ENCODE assay signal across 25 cellular contexts in genomic region chr3:50204052-50204803, GRCh38. TPM values are rescaled to one million over a fixed set of nuclear protein-coding genes. Genes with fewer than 3 reads are reported as not detected.
DNase-seq lines count a peak whose midpoint lies in the region; ATAC-seq, FAIRE-seq and TF ChIP-seq lines count a peak whose summit lies in the region.
"Had no signal": no experiment of that assay in that cellular context is flagged by ENCODE, and none has a peak within 500 bp of the region (broad histone marks: within the 10 kb centered on the region; RNA-seq: fewer than 3 reads in every experiment).

No MANE protein-coding gene starts in this region.

- peak overlapping the region; percentile 96 for H3K4me2 ChIP-seq in neural progenitor cell

- H3K4me1 ChIP-seq in Caco-2, result peaks cover 17% of the 10 kb centered on the region; the same call in 1 of the 2 replicates
- H3K4me1 ChIP-seq in neural progenitor cell, result peaks cover 12% of the 10 kb centered on the region
- H3K4me1 ChIP-seq: foreskin keratinocyte had no signal

- H3K4me3 Mint-ChIP-seq in Caco-2 (ENCODE audit: unreplicated experiment) (peak overlapping the region; percentile 13), glutamatergic neuron (ENCODE audit: unreplicated experiment) (peak overlapping the region; percentile 42), neural progenitor cell (peak overlapping the region; percentile 65), Calu3 (ENCODE audit: low read depth, unreplicated experiment) (no peak overlapping the region)
- H3K4me3 Mint-ChIP-seq in naive thymus-derived CD8-positive, alpha-beta T cell, result peak overlapping the region in 2 of 10 donors; percentile 44 to 56
- H3K4me3 Mint-ChIP-seq: activated CD4-positive, alpha-beta T cell treated with anti-CD3 and anti-CD28 coated beads for 36 hours had no signal

- CTCF ChIA-PET in Caco-2 (lab: Charles Lee), result interaction anchor here (1.0 to 2.4 kb wide), 3 partner anchors 8 to 9 kb away, joined by 3 to 7 read pairs (median 6); no protein-coding TSS in a partner anchor
- CTCF ChIA-PET in Calu3 (lab: Charles Lee), result interaction anchor here (1.1 to 1.2 kb wide), 2 partner anchors 22 kb away, joined by 3 to 4 read pairs; no protein-coding TSS in a partner anchor

- H3K36me3 ChIP-seq in Caco-2 (ENCODE audit: control insufficient read depth, insufficient read depth, low read length) (no peaks in the 10 kb centered on the region), neural progenitor cell (no peaks in the 10 kb centered on the region)
- H3K36me3 ChIP-seq: brain microvascular endothelial cell, left lung, Peyer's patch, suprapubic skin had no signal

- no peaks in the 10 kb centered on the region for H3K27me3 ChIP-seq in Caco-2 (replicated peaks; ENCODE audit: control insufficient read depth, insufficient read depth, low read length)
- peaks cover 41% of the 10 kb centered on the region for H3K27me3 ChIP-seq in neural progenitor cell

- no peaks in the 10 kb centered on the region for H3K79me2 ChIP-seq in neural progenitor cell (ENCODE audit: low read depth)

- no peak overlapping the region for H3K27ac ChIP-seq in neural progenitor cell
- H3K27ac ChIP-seq: brain microvascular endothelial cell, epithelial cell of prostate, foreskin keratinocyte, left lung, Peyer's patch, suprapubic skin had no signal

- no peak for TF ChIP-seq CTCF in Caco-2 (IDR thresholded peaks at IDR 0.05; ENCODE audit: insufficient read depth in 1 of 2, low read depth in 1 of 2, low read length in 1 of 2, severe bottlenecking in 1 of 2, unreplicated experiment in 1 of 2)
- no peak for TF ChIP-seq CTCF in glutamatergic neuron (IDR thresholded peaks at IDR 0.05; ENCODE audit: partially characterized antibody, unreplicated experiment)
- TF ChIP-seq CTCF in neural progenitor cell (IDR thresholded peaks at IDR 0.05), result no peak
- no peak for TF ChIP-seq CTCF in Calu3 (IDR thresholded peaks at IDR 0.05; ENCODE audit: unreplicated experiment)

- DNase-seq in Caco-2, result no peak
- peak; percentile 43 for DNase-seq in NCI-H82 treated with DMSO at 0.1 percent for 48 hours (lab: John Stamatoyannopoulos, UW; ENCODE audit: unreplicated experiment)
- DNase-seq in glutamatergic neuron, result no peak
- DNase-seq in neural progenitor cell (ENCODE audit: low spot score), result no peak
- DNase-seq in Calu3, result no peak
- no peak for DNase-seq in H54 (ENCODE audit: insufficient read length, low spot score)
- DNase-seq in naive thymus-derived CD8-positive, alpha-beta T cell, result no peak
- DNase-seq: brain microvascular endothelial cell; CD4-positive, CD25-positive, alpha-beta regulatory T cell; DMS153; foreskin keratinocyte; left lung; NCI-H1436 treated with DMSO at 0.1 percent for 48 hours; Peyer's patch had no signal

- H3K27me3 Mint-ChIP-seq in Caco-2 (ENCODE audit: insufficient read depth, unreplicated experiment) (no peaks in the 10 kb centered on the region), glutamatergic neuron (ENCODE audit: unreplicated experiment) (peaks cover 15% of the 10 kb centered on the region), neural progenitor cell (ENCODE audit: insufficient read depth, low read depth) (peaks cover 30% of the 10 kb centered on the region), Calu3 (ENCODE audit: unreplicated experiment) (peaks cover 69% of the 10 kb centered on the region)
- H3K27me3 Mint-ChIP-seq in naive thymus-derived CD8-positive, alpha-beta T cell, result peaks cover 15 to 55% (median 38%) of the 10 kb centered on the region in 5 donors

- no peak overlapping the region for H3K4me3 ChIP-seq in Caco-2 (ENCODE audit: low read depth, low read length)
- no peak overlapping the region for H3K4me3 ChIP-seq in neural progenitor cell

- no peak for FAIRE-seq in H54 (lab: Jason Lieb, UNC)
- FAIRE-seq: GM12891 had no signal

- no peak overlapping the region for H2AFZ ChIP-seq in neural progenitor cell (replicated peaks)

- no TSS peak for BruUV-seq in Caco-2 (replicated peaks; lab: Mats Ljungman, UMichigan)
- BruUV-seq in Calu3 (replicated peaks; lab: Mats Ljungman, UMichigan), result no TSS peak

- H3K27ac Mint-ChIP-seq in Caco-2 (ENCODE audit: unreplicated experiment) (no peak overlapping the region), glutamatergic neuron (ENCODE audit: unreplicated experiment) (no peak overlapping the region), neural progenitor cell (no peak overlapping the region), Calu3 (ENCODE audit: unreplicated experiment) (no peak overlapping the region)
- H3K27ac Mint-ChIP-seq in naive thymus-derived CD8-positive, alpha-beta T cell, result no peak overlapping the region
- H3K27ac Mint-ChIP-seq: activated CD4-positive, alpha-beta T cell treated with anti-CD3 and anti-CD28 coated beads for 36 hours; activated naive CD8-positive, alpha-beta T cell; CD4-positive, CD25-positive, alpha-beta regulatory T cell had no signal

- peaks cover 4% of the 10 kb centered on the region for H3K36me3 Mint-ChIP-seq in Caco-2 (ENCODE audit: insufficient read depth, unreplicated experiment)
- no peaks in the 10 kb centered on the region for H3K36me3 Mint-ChIP-seq in glutamatergic neuron (ENCODE audit: unreplicated experiment)
- H3K36me3 Mint-ChIP-seq in neural progenitor cell, result no peaks in the 10 kb centered on the region
- no peaks in the 10 kb centered on the region for H3K36me3 Mint-ChIP-seq in Calu3 (ENCODE audit: insufficient read depth, unreplicated experiment)
- no peaks in the 10 kb centered on the region for H3K36me3 Mint-ChIP-seq in naive thymus-derived CD8-positive, alpha-beta T cell
- H3K36me3 Mint-ChIP-seq: activated naive CD8-positive, alpha-beta T cell; CD4-positive, CD25-positive, alpha-beta regulatory T cell had no signal

- POLR2A ChIA-PET in Caco-2 (lab: Charles Lee), result no interaction called here
- POLR2A ChIA-PET in naive thymus-derived CD8-positive, alpha-beta T cell (lab: Charles Lee), result interaction anchor here (1.7 kb wide), 1 partner anchor 10 kb away, joined by 7 read pairs; no protein-coding TSS in a partner anchor

- intact Hi-C loops in Caco-2 (cut with micrococcal nuclease; ENCODE audit: unreplicated experiment) (no loop called here), Calu3 (cut with micrococcal nuclease; ENCODE audit: unreplicated experiment) (no loop called here)

- H3F3A ChIP-seq in neural progenitor cell (ENCODE audit: low read depth), result peaks cover 10% of the 10 kb centered on the region

- H3K4me1 Mint-ChIP-seq in Caco-2 (ENCODE audit: low read depth, unreplicated experiment) (peaks cover 15% of the 10 kb centered on the region), glutamatergic neuron (ENCODE audit: low read depth, unreplicated experiment) (peaks cover 7% of the 10 kb centered on the region), neural progenitor cell (peaks cover 25% of the 10 kb centered on the region), Calu3 (ENCODE audit: low read depth, unreplicated experiment) (no peaks in the 10 kb centered on the region)
- H3K4me1 Mint-ChIP-seq in naive thymus-derived CD8-positive, alpha-beta T cell, result peaks cover 0 to 15% (median 4%) of the 10 kb centered on the region in 4 donors

- H3K9me3 Mint-ChIP-seq in Caco-2 (ENCODE audit: unreplicated experiment), result no peaks in the 10 kb centered on the region
- peaks cover 5% of the 10 kb centered on the region for H3K9me3 Mint-ChIP-seq in glutamatergic neuron (ENCODE audit: unreplicated experiment)
- H3K9me3 Mint-ChIP-seq in neural progenitor cell, result no peaks in the 10 kb centered on the region
- H3K9me3 Mint-ChIP-seq in Calu3 (ENCODE audit: low read depth, unreplicated experiment), result no peaks in the 10 kb centered on the region
- H3K9me3 Mint-ChIP-seq in naive thymus-derived CD8-positive, alpha-beta T cell, result peaks cover 0 to 1% (median 0%) of the 10 kb centered on the region in 9 donors

- no peak overlapping the region for H3K9ac ChIP-seq in neural progenitor cell

- H3K9me3 ChIP-seq in Caco-2 (no peaks in the 10 kb centered on the region), neural progenitor cell (ENCODE audit: low read depth) (no peaks in the 10 kb centered on the region)
- H3K9me3 ChIP-seq: left lung, Peyer's patch, psoas muscle, suprapubic skin had no signal

- H4K20me1 ChIP-seq in neural progenitor cell (ENCODE audit: low read depth), result no peaks in the 10 kb centered on the region

- no peak for ATAC-seq in GM18520 (IDR thresholded peaks at IDR 0.05; ENCODE audit: unreplicated experiment)
- no peak for ATAC-seq in naive thymus-derived CD8-positive, alpha-beta T cell
- ATAC-seq: foreskin keratinocyte had no signal

- TF ChIP-seq POLR2A in H54 (IDR thresholded peaks at IDR 0.05; ENCODE audit: low read depth, low read length), result no peak

RNA-seq across cellular contexts. Expression of gene SLC38A3, which starts 0.8 kb away (rescaled TPM):
- total RNA-seq in Caco-2 (2022), result 11.4 and 16.8 TPM in 2 replicates
- total RNA-seq in glutamatergic neuron (ENCODE audit: unreplicated experiment), result not detected
- total RNA-seq in neural progenitor cell (ENCODE audit: low replicate concordance), result 0.17 and 0.77 TPM in 2 replicates
- not detected in 2 replicates for total RNA-seq in Calu3 (2022)
- not detected for total RNA-seq in naive thymus-derived CD8-positive, alpha-beta T cell
- not detected for polyA plus RNA-seq in naive thymus-derived CD8-positive, alpha-beta T cell
- total RNA-seq: CD4-positive, CD25-positive, alpha-beta regulatory T cell; dermis blood vessel endothelial cell; foreskin keratinocyte; MCF 10A had no signal
- polyA plus RNA-seq: CD4-positive, CD25-positive, alpha-beta regulatory T cell had no signal

RNA-seq across cellular contexts. Expression of gene GNAT1, which starts 12.8 kb away (rescaled TPM):
- total RNA-seq in Caco-2 (2022) (0.50 TPM in 1 of 2 replicates, not detected in the other), glutamatergic neuron (ENCODE audit: unreplicated experiment) (not detected), neural progenitor cell (ENCODE audit: low replicate concordance) (0.03 TPM in 1 of 2 replicates, not detected in the other), Calu3 (2022) (not detected in 2 replicates)
- not detected for total RNA-seq in naive thymus-derived CD8-positive, alpha-beta T cell
- polyA plus RNA-seq in naive thymus-derived CD8-positive, alpha-beta T cell, result not detected
- total RNA-seq: CD4-positive, CD25-positive, alpha-beta regulatory T cell; dermis blood vessel endothelial cell; foreskin keratinocyte; H7; left lung; MCF 10A; Peyer's patch; psoas muscle had no signal
- polyA plus RNA-seq: AG04450; CD4-positive, CD25-positive, alpha-beta regulatory T cell; foreskin keratinocyte; psoas muscle had no signal

RNA-seq across cellular contexts. Expression of gene GNAI2, which starts 31.8 kb away (rescaled TPM):
- total RNA-seq in Caco-2 (2022) (59.3 and 62.0 TPM in 2 replicates), glutamatergic neuron (ENCODE audit: unreplicated experiment) (297 TPM), neural progenitor cell (ENCODE audit: low replicate concordance) (249 and 321 TPM in 2 replicates), Calu3 (2022) (92.5 and 102 TPM in 2 replicates)
- total RNA-seq in naive thymus-derived CD8-positive, alpha-beta T cell, result 100 to 1,000 TPM; 253 to 258 TPM
- polyA plus RNA-seq in naive thymus-derived CD8-positive, alpha-beta T cell, result 100 to 1,000 TPM; 405 to 534 (median 417) TPM

RNA-seq across cellular contexts. Expression of gene SEMA3F, which starts 49.1 kb away (rescaled TPM):
- total RNA-seq in Caco-2 (2022) (11.3 and 16.5 TPM in 2 replicates), glutamatergic neuron (ENCODE audit: unreplicated experiment) (41.2 TPM), neural progenitor cell (ENCODE audit: low replicate concordance) (14.5 and 42.5 TPM in 2 replicates), Calu3 (2022) (1.6 and 1.7 TPM in 2 replicates)
- total RNA-seq in naive thymus-derived CD8-positive, alpha-beta T cell, result not detected
- not detected for polyA plus RNA-seq in naive thymus-derived CD8-positive, alpha-beta T cell
- polyA plus RNA-seq: CD4-positive, CD25-positive, alpha-beta regulatory T cell had no signal
